21 cellular contexts compared by ENCODE assay signal in the genomic region with DNA sequence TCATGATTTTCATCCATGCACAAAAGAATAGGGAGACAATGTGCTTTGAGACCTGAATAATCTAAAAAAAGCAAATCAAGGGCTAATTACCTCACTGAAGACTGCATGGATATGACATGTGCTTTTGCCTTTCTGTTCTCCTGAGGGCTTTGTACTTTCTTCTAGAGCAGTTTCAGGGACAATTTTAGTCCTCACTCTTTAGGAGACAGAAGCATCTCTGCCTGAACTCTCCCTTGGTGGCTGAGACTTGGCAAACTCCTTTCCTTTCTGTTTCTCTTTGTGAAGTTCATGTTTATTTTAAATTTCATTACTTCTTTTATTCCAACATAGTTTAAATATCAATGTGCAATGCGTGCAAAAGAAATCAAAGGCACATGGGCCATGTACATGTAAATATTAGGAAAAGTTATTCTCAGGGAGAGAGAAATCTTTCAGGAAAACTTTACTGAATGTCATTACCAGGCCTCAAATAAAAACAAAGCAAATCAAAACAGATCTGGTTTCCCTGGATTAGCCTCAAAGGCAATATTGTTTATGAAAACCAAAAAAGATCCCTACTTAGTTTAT.
"Had no signal": no experiment of that assay in that cellular context is flagged by ENCODE, and none has a peak within 500 bp of the region (broad histone marks: within the 10 kb centered on the region; RNA-seq: fewer than 3 reads in every experiment).

No MANE protein-coding gene starts in this region.

- FAIRE-seq: bronchial epithelial cell had no signal

- H3K4me2 ChIP-seq: SK-N-SH had no signal

- DNase-seq: activated CD4-positive, CD25-positive, alpha-beta regulatory T cell treated with anti-CD3 and anti-CD28 coated beads, Interleukin-2, amount 50 U/mL, for 72 hours; activated naive CD4-positive, alpha-beta T cell; activated naive CD8-positive, alpha-beta T cell treated with anti-CD3 and anti-CD28 coated beads, Interleukin-2, amount 10 ng/mL, durations not matched to agents 7 days and 5 days; activated T-cell treated with anti-CD3 and anti-CD28 coated beads for 4 hours; dorsolateral prefrontal cortex; endodermal cell; erythroblast; foreskin keratinocyte; immature natural killer cell; lower lobe of right lung; nephron progenitor cell; retina; SK-N-SH; stimulated activated CD4-positive, alpha-beta T cell treated with anti-CD3 and anti-CD28 coated beads, Interleukin-15, amount 100 ng/mL, for 24 hours; stimulated activated CD4-positive, alpha-beta T cell treated with anti-CD3 and anti-CD28 coated beads, Interleukin-4, amount 100 ng/mL, for 1 hour; stimulated activated naive CD4-positive, alpha-beta T cell treated with Interleukin-2 at 50 U/mL for 16 hours; T-cell; T-helper 9 cell had no signal

- ATAC-seq: foreskin keratinocyte, lower lobe of right lung, T-cell had no signal

- H3K4me3 ChIP-seq: ascending aorta, dorsolateral prefrontal cortex, lower lobe of right lung, skin epidermis had no signal

- H3K4me1 ChIP-seq: foreskin keratinocyte, lower lobe of right lung had no signal

- H3K9me3 ChIP-seq: ascending aorta, lower lobe of right lung, SK-N-SH had no signal

- H3K27ac ChIP-seq: foreskin keratinocyte, lower lobe of right lung, skin epidermis had no signal

- H3K27me3 ChIP-seq: ascending aorta, dorsolateral prefrontal cortex had no signal

- H3K9ac ChIP-seq: SK-N-SH had no signal

- H3K36me3 ChIP-seq: ascending aorta, lower lobe of right lung had no signal
